15 cellular contexts compared by ENCODE assay signal in genomic region chr11:73416711-73417265, GRCh38. TPM values are rescaled to one million over a fixed set of nuclear protein-coding genes. Genes with fewer than 3 reads are reported as not detected.
DNase-seq lines count a peak whose midpoint lies in the region; ATAC-seq and TF ChIP-seq lines count a peak whose summit lies in the region.
"Had no signal": no experiment of that assay in that cellular context is flagged by ENCODE, and none has a peak within 500 bp of the region (broad histone marks: within the 10 kb centered on the region; RNA-seq: fewer than 3 reads in every experiment).

No MANE protein-coding gene starts in this region.

- no peaks in the 10 kb centered on the region for H3K27me3 Mint-ChIP-seq in T-helper 17 cell
- no peaks in the 10 kb centered on the region for H3K27me3 Mint-ChIP-seq in stimulated activated naive B cell treated with anti-CD40 and anti-IgM and Interleukin-4, amounts not matched to agents 10 μg/mL and 1 μg/mL and 100 μg/mL, for 72 hours

- peaks cover 0 to 2% of the 10 kb centered on the region in 2 donors for H3K9me3 Mint-ChIP-seq in stimulated activated naive B cell treated with anti-CD40 and anti-IgM and Interleukin-4, amounts not matched to agents 10 μg/mL and 1 μg/mL and 100 μg/mL, for 72 hours

- DNase-seq in GM03348 (ENCODE audit: low spot score) = peak; percentile 72
- no peak for DNase-seq in T-helper 17 cell
- DNase-seq in fibroblast of pulmonary artery (ENCODE audit: low read depth) = peak; percentile 59
- no peak for DNase-seq in stimulated activated naive B cell treated with anti-CD40 and anti-IgM and Interleukin-4, amounts not matched to agents 10 μg/mL and 1 μg/mL and 100 μg/mL, for 72 hours
- DNase-seq in stimulated activated CD4-positive, alpha-beta T cell treated with anti-CD3 and anti-CD28 coated beads, Interleukin-2, amount 100 ng/mL, for 48 hours = no peak
- DNase-seq in left colon = no peak
- DNase-seq: activated CD4-positive, alpha-beta T cell treated with anti-CD3 and anti-CD28 coated beads for 4 hours; BE2C; DMS 273 treated with DMSO at 0.1 percent for 48 hours; Kasumi-1; NCI-H1105 had no signal

- no peak for TF ChIP-seq CTCF in fibroblast of pulmonary artery (IDR thresholded peaks at IDR 0.05; ENCODE audit: low read length, missing control alignments)

- H3K4me3 ChIP-seq in fibroblast of pulmonary artery (replicated peaks; ENCODE audit: low read depth, low read length) = no peak overlapping the region
- H3K4me3 ChIP-seq: esophagus muscularis mucosa, SJSA1 had no signal

- intact Hi-C loops in left colon (cut with DNase I, micrococcal nuclease) = no loop called here

- no peaks in the 10 kb centered on the region for H3K9me3 ChIP-seq in T-helper 17 cell (ENCODE audit: control insufficient read depth, low read length, poor library complexity, severe bottlenecking)
- H3K9me3 ChIP-seq: BE2C, esophagus muscularis mucosa, SJSA1 had no signal

- H3K4me3 Mint-ChIP-seq in T-helper 17 cell = no peak overlapping the region
- H3K4me3 Mint-ChIP-seq in stimulated activated naive B cell treated with anti-CD40 and anti-IgM and Interleukin-4, amounts not matched to agents 10 μg/mL and 1 μg/mL and 100 μg/mL, for 72 hours = no peak overlapping the region

- peaks cover 4% of the 10 kb centered on the region for H3K36me3 Mint-ChIP-seq in T-helper 17 cell (ENCODE audit: low read depth)
- peaks cover 24 to 46% of the 10 kb centered on the region in 2 donors for H3K36me3 Mint-ChIP-seq in stimulated activated naive B cell treated with anti-CD40 and anti-IgM and Interleukin-4, amounts not matched to agents 10 μg/mL and 1 μg/mL and 100 μg/mL, for 72 hours

- H3K27ac Mint-ChIP-seq in T-helper 17 cell = peak overlapping the region; percentile 54
- peak overlapping the region; percentile 21 for H3K27ac Mint-ChIP-seq in stimulated activated naive B cell treated with anti-CD40 and anti-IgM and Interleukin-4, amounts not matched to agents 10 μg/mL and 1 μg/mL and 100 μg/mL, for 72 hours

- H3K4me1 Mint-ChIP-seq in T-helper 17 cell = peaks cover 8% of the 10 kb centered on the region
- H3K4me1 Mint-ChIP-seq in stimulated activated naive B cell treated with anti-CD40 and anti-IgM and Interleukin-4, amounts not matched to agents 10 μg/mL and 1 μg/mL and 100 μg/mL, for 72 hours = peaks cover 7 to 11% of the 10 kb centered on the region in 2 donors

- no peak for ATAC-seq in T-helper 17 cell
- ATAC-seq in stimulated activated naive B cell treated with anti-CD40 and anti-IgM and Interleukin-4, amounts not matched to agents 10 μg/mL and 1 μg/mL and 100 μg/mL, for 72 hours (replicated peaks) = no peak
- ATAC-seq in left colon = no peak
- no peak for ATAC-seq in GM21717 (IDR thresholded peaks at IDR 0.05; ENCODE audit: unreplicated experiment)
- ATAC-seq: PC-3 had no signal

RNA-seq across cellular contexts. Expression of gene RELT, which starts 40.6 kb away (rescaled TPM):
- total RNA-seq in T-helper 17 cell (100 to 1,000 TPM; 139 to 169 TPM), left colon (1 to 10 TPM; 2.6 to 3.1 TPM)

Comparison
In these comparisons a context has a peak if more than half of its experiments do, and no peak if none do; other contexts are left out.
1. DNase-seq: peak in GM03348 (single experiment) and fibroblast of pulmonary artery (single experiment); none in T-helper 17 cell (0 of 3), stimulated activated naive B cell treated with anti-CD40 and anti-IgM and Interleukin-4, amounts not matched to agents 10 μg/mL and 1 μg/mL and 100 μg/mL, for 72 hours (single experiment), stimulated activated CD4-positive, alpha-beta T cell treated with anti-CD3 and anti-CD28 coated beads, Interleukin-2, amount 100 ng/mL, for 48 hours (0 of 2) and left colon (0 of 2).
2. RNA of gene RELT, which starts 40.6 kb away (total RNA-seq): 139 to 169 TPM in T-helper 17 cell; 2.6 to 3.1 TPM in left colon; every median in the first group is over 10 times any median in the second.